ENCODE assay signal across 11 cellular contexts in the genomic region with DNA sequence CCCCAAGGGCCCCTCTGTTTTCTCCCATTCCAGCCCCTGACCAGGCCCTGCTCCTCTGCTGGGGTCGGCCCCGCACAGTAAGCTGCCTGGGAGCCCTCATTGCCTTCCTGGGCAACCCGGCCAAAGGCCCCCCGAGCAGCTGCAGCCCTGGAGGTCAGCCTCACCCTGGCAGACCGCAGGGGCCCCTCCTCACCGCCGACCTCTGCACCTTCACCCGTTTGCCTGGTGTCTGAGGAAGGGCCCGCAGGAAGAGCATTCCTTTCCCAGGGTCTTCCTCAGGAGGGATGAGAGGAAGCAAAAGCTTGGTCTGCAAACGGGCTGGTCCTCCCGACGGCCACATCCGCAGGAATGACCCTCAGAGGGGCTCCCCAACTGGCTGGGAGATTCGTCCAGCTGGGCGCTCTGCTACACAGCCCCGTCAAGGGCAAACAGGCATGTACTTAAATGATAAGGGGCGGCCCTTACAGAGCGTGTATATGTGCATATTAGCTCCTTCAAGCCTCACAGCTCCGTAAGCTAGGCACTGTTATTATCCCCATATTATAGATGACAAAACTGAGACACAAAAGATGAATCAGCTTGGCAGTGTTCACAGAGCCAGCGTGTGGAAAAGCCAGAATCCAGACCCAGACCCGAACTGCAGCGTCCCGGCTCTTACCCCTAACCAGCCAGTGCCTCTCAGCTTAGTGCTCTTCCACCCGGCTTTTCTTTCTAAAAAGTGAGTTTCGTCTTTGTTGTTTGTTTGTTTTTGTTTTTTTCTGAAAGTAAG. TPM values are rescaled to one million over a fixed set of nuclear protein-coding genes. Genes with fewer than 3 reads are reported as not detected.
DNase-seq lines count a peak whose midpoint lies in the region; ATAC-seq and TF ChIP-seq lines count a peak whose summit lies in the region.
"Had no signal": no experiment of that assay in that cellular context is flagged by ENCODE, and none has a peak within 500 bp of the region (broad histone marks: within the 10 kb centered on the region; RNA-seq: fewer than 3 reads in every experiment).

No MANE protein-coding gene starts in this region.

- peaks cover 37% of the 10 kb centered on the region for H3K4me1 Mint-ChIP-seq in T-helper 1 cell treated with Interleukin-12 subunit alpha and Interleukin-12 subunit beta and Interleukin-4 antibody, amounts not matched to agents 30 μg/mL and 1 μg/mL, for 36 hours (ENCODE audit: low read depth)
- H3K4me1 Mint-ChIP-seq in activated naive CD8-positive, alpha-beta T cell (ENCODE audit: low read depth) = peaks cover 41% of the 10 kb centered on the region

- no peaks in the 10 kb centered on the region for H4K20me1 ChIP-seq in smooth muscle cell (ENCODE audit: low read depth)

- peaks cover 15% of the 10 kb centered on the region for H3K4me1 ChIP-seq in iPS-18a (ENCODE audit: control insufficient read depth, low read depth, low read length)
- peaks cover 11% of the 10 kb centered on the region for H3K4me1 ChIP-seq in smooth muscle cell (ENCODE audit: low read depth)
- peaks cover 9% of the 10 kb centered on the region for H3K4me1 ChIP-seq in upper lobe of right lung

- H3K4me3 Mint-ChIP-seq in T-helper 1 cell treated with Interleukin-12 subunit alpha and Interleukin-12 subunit beta and Interleukin-4 antibody, amounts not matched to agents 30 μg/mL and 1 μg/mL, for 36 hours = peak overlapping the region; percentile 57
- H3K4me3 Mint-ChIP-seq in activated naive CD8-positive, alpha-beta T cell = peak overlapping the region; percentile 54

- H3K27ac Mint-ChIP-seq in T-helper 1 cell treated with Interleukin-12 subunit alpha and Interleukin-12 subunit beta and Interleukin-4 antibody, amounts not matched to agents 30 μg/mL and 1 μg/mL, for 36 hours = no peak overlapping the region
- H3K27ac Mint-ChIP-seq in activated naive CD8-positive, alpha-beta T cell = no peak overlapping the region

- no peak overlapping the region for H2AFZ ChIP-seq in smooth muscle cell (ENCODE audit: low read depth)

- no peak for DNase-seq in T-helper 1 cell
- no peak for DNase-seq in smooth muscle cell (lab: John Stamatoyannopoulos, UW; ENCODE audit: unreplicated experiment)
- no peak for DNase-seq in upper lobe of right lung
- DNase-seq in NCI-H1930 (lab: John Stamatoyannopoulos, UW) = no peak
- no peak for DNase-seq in central memory CD4-positive, alpha-beta T cell
- DNase-seq: 8988T; NCI-H510A; stimulated activated CD4-positive, alpha-beta T cell treated with anti-CD3 and anti-CD28 coated beads, Interleukin-4, amount 100 ng/mL, for 24 hours had no signal

- TF ChIP-seq CTCF in smooth muscle cell (IDR thresholded peaks at IDR 0.05; ENCODE audit: borderline replicate concordance, insufficient read depth, poor library complexity, severe bottlenecking) (no peak), upper lobe of right lung (IDR thresholded peaks at IDR 0.05) (no peak)

- 33% methylated on average over 25 of the region's 25 CpGs for WGBS in smooth muscle cell (ENCODE audit: low lambda C conversion rate)

- ATAC-seq in upper lobe of right lung = no peak

- H3K27me3 ChIP-seq in iPS-18a (ENCODE audit: control insufficient read depth, insufficient read depth, low read length) = peaks cover 14% of the 10 kb centered on the region
- no peaks in the 10 kb centered on the region for H3K27me3 ChIP-seq in smooth muscle cell (ENCODE audit: low read depth)
- no peaks in the 10 kb centered on the region for H3K27me3 ChIP-seq in upper lobe of right lung

- H3K9me3 ChIP-seq in iPS-18a (ENCODE audit: control insufficient read depth, low read depth, low read length) = no peaks in the 10 kb centered on the region
- no peaks in the 10 kb centered on the region for H3K9me3 ChIP-seq in smooth muscle cell (replicated peaks; ENCODE audit: low read depth)
- no peaks in the 10 kb centered on the region for H3K9me3 ChIP-seq in upper lobe of right lung

- peaks cover 13% of the 10 kb centered on the region for H3K27me3 Mint-ChIP-seq in T-helper 1 cell treated with Interleukin-12 subunit alpha and Interleukin-12 subunit beta and Interleukin-4 antibody, amounts not matched to agents 30 μg/mL and 1 μg/mL, for 36 hours (ENCODE audit: low read depth)
- peaks cover 13% of the 10 kb centered on the region for H3K27me3 Mint-ChIP-seq in activated naive CD8-positive, alpha-beta T cell

- H3K4me3 ChIP-seq in iPS-18a (ENCODE audit: low read length) (peak overlapping the region; percentile 34), smooth muscle cell (no peak overlapping the region), upper lobe of right lung (no peak overlapping the region)

- H3K36me3 ChIP-seq in iPS-18a (ENCODE audit: control insufficient read depth, low read depth, low read length) (no peaks in the 10 kb centered on the region), smooth muscle cell (ENCODE audit: low read depth) (no peaks in the 10 kb centered on the region), upper lobe of right lung (no peaks in the 10 kb centered on the region)

- no peaks in the 10 kb centered on the region for H3K79me2 ChIP-seq in smooth muscle cell (ENCODE audit: low read depth)

- H3K9ac ChIP-seq in iPS-18a (ENCODE audit: low read length) (no peak overlapping the region), smooth muscle cell (ENCODE audit: low read depth) (no peak overlapping the region)

- peaks cover 6% of the 10 kb centered on the region for H3F3A ChIP-seq in smooth muscle cell (ENCODE audit: low read depth)

- H3K4me2 ChIP-seq in smooth muscle cell = peak overlapping the region; percentile 97

- no peaks in the 10 kb centered on the region for H3K9me3 Mint-ChIP-seq in T-helper 1 cell treated with Interleukin-12 subunit alpha and Interleukin-12 subunit beta and Interleukin-4 antibody, amounts not matched to agents 30 μg/mL and 1 μg/mL, for 36 hours
- no peaks in the 10 kb centered on the region for H3K9me3 Mint-ChIP-seq in activated naive CD8-positive, alpha-beta T cell (ENCODE audit: low read depth)

- no peaks in the 10 kb centered on the region for H3K36me3 Mint-ChIP-seq in T-helper 1 cell treated with Interleukin-12 subunit alpha and Interleukin-12 subunit beta and Interleukin-4 antibody, amounts not matched to agents 30 μg/mL and 1 μg/mL, for 36 hours (ENCODE audit: low read depth)
- no peaks in the 10 kb centered on the region for H3K36me3 Mint-ChIP-seq in activated naive CD8-positive, alpha-beta T cell

- H3K27ac ChIP-seq in iPS-18a (ENCODE audit: low read length) (no peak overlapping the region), smooth muscle cell (ENCODE audit: low read depth) (peak overlapping the region; percentile 28), upper lobe of right lung (no peak overlapping the region)

- intact Hi-C loops in upper lobe of right lung (cut with DNase I) = no loop called here

RNA-seq across cellular contexts. Expression of gene SLC4A1AP, which starts 52.8 kb away (rescaled TPM):
- 27.5 and 28.7 TPM in 2 replicates for total RNA-seq in smooth muscle cell
- polyA plus RNA-seq in smooth muscle cell = 26.2 and 29.7 TPM in 2 replicates
- total RNA-seq in upper lobe of right lung = 18.7 TPM

RNA-seq across cellular contexts. Expression of gene SUPT7L, which starts 53.1 kb away (rescaled TPM):
- total RNA-seq in smooth muscle cell = 27.6 and 29.8 TPM in 2 replicates
- polyA plus RNA-seq in smooth muscle cell = 18.9 and 27.9 TPM in 2 replicates
- total RNA-seq in upper lobe of right lung = 30.5 TPM

RNA-seq across cellular contexts. Expression of gene MRPL33, which starts 55.0 kb away (rescaled TPM):
- total RNA-seq in smooth muscle cell = 94.5 and 142 TPM in 2 replicates
- polyA plus RNA-seq in smooth muscle cell = 192 and 193 TPM in 2 replicates
- 79.4 TPM for total RNA-seq in upper lobe of right lung
